In genomic region chr19:13951799-13952153, GRCh38 we compare ENCODE assay signal across 8 cellular contexts. TPM values are rescaled to one million over a fixed set of nuclear protein-coding genes. Genes with fewer than 3 reads are reported as not detected.
DNase-seq lines count a peak whose midpoint lies in the region; ATAC-seq and TF ChIP-seq lines count a peak whose summit lies in the region.

No MANE protein-coding gene starts in this region.

- no peaks in the 10 kb centered on the region for H3K9me3 ChIP-seq in AG04450 (ENCODE audit: control insufficient read depth, insufficient read depth, low read length)
- H3K9me3 ChIP-seq in mesenchymal stem cell (ENCODE audit: control insufficient read depth, low read length): no peaks in the 10 kb centered on the region

- TF ChIP-seq CTCF in AG04450 (IDR thresholded peaks at IDR 0.05; ENCODE audit: low read depth, low read length): no peak

- no peak overlapping the region for H3K18ac ChIP-seq in mesenchymal stem cell (ENCODE audit: low read depth in 1 of 2, low read length in 2 of 2)

- 17% methylated on average over 20 of the region's 20 CpGs for WGBS in mesenchymal stem cell

- H2BK120ac ChIP-seq in mesenchymal stem cell (ENCODE audit: low read depth, low read length): no peak overlapping the region

- H2AK5ac ChIP-seq in mesenchymal stem cell (ENCODE audit: low read length, severe bottlenecking): no peak overlapping the region

- no peak for TF ChIP-seq POLR2A in GM18505 (IDR thresholded peaks at IDR 0.05; ENCODE audit: borderline replicate concordance, extremely low read depth, insufficient read depth, insufficient read length)

- H3K27ac ChIP-seq in AG04450 (ENCODE audit: low read depth, low read length) (no peak overlapping the region), mesenchymal stem cell (ENCODE audit: low read length, poor library complexity, severe bottlenecking) (no peak overlapping the region)

- peak overlapping the region; percentile 90 for H3K27ac Mint-ChIP-seq in activated naive CD8-positive, alpha-beta T cell

- ATAC-seq in GM21619 (IDR thresholded peaks at IDR 0.05; ENCODE audit: unreplicated experiment) (peak; percentile 5), GM18505 (IDR thresholded peaks at IDR 0.05; ENCODE audit: unreplicated experiment) (no peak)

- H3K9ac ChIP-seq in mesenchymal stem cell (ENCODE audit: low read length): peak overlapping the region; percentile 58

- H3K79me1 ChIP-seq in mesenchymal stem cell (replicated peaks; ENCODE audit: low read length, poor library complexity, severe bottlenecking): peaks cover 24% of the 10 kb centered on the region

- POLR2A ChIA-PET in AG04450 (lab: Yijun Ruan, JAX): interaction anchor here (2.6 kb wide), 1 partner anchor 11 kb away, joined by 14 read pairs; no protein-coding TSS in a partner anchor

- H4K8ac ChIP-seq in mesenchymal stem cell (ENCODE audit: low read length): no peak overlapping the region

- no peak overlapping the region for H2BK5ac ChIP-seq in mesenchymal stem cell (ENCODE audit: low read depth, low read length, poor library complexity, severe bottlenecking)

- H3K27me3 Mint-ChIP-seq in activated naive CD8-positive, alpha-beta T cell: no peaks in the 10 kb centered on the region

- no peak overlapping the region for H3K4ac ChIP-seq in mesenchymal stem cell (ENCODE audit: low read depth in 1 of 2, low read length in 2 of 2)

- H3K4me1 ChIP-seq in mesenchymal stem cell (ENCODE audit: control insufficient read depth, insufficient read depth, low read depth, low read length): peaks cover 16% of the 10 kb centered on the region

- no peak overlapping the region for H3K23ac ChIP-seq in mesenchymal stem cell (ENCODE audit: low read length in 2 of 2)

- H3K27me3 ChIP-seq in AG04450 (ENCODE audit: control insufficient read depth, insufficient read depth, low read length): no peaks in the 10 kb centered on the region
- H3K27me3 ChIP-seq in mesenchymal stem cell (ENCODE audit: control insufficient read depth in 1 of 2, insufficient read depth in 1 of 2, low read length in 2 of 2): no peaks in the 10 kb centered on the region

- H2BK12ac ChIP-seq in mesenchymal stem cell (ENCODE audit: low read length in 2 of 2): no peak overlapping the region

- H3K36me3 Mint-ChIP-seq in activated naive CD8-positive, alpha-beta T cell: no peaks in the 10 kb centered on the region

- peaks cover 21 to 28% of the 10 kb centered on the region in 2 experiments for H3K36me3 ChIP-seq in mesenchymal stem cell (ENCODE audit: control insufficient read depth in 1 of 2, insufficient read depth in 2 of 2, low read depth in 1 of 2, low read length in 2 of 2)

- no peak overlapping the region for H4K91ac ChIP-seq in mesenchymal stem cell (ENCODE audit: low read length)

- peak overlapping the region; percentile 95 for H3K4me2 ChIP-seq in mesenchymal stem cell (ENCODE audit: low read length, poor library complexity, severe bottlenecking)

- no peak for DNase-seq in AG04450 (ENCODE audit: low read depth, low spot score)
- no peak for DNase-seq in mesenchymal stem cell
- no peak for DNase-seq in A172 (ENCODE audit: low spot score)
- no peak for DNase-seq in NCI-H1930 (lab: John Stamatoyannopoulos, UW)
- DNase-seq in kidney tubule cell (ENCODE audit: low spot score): no peak

- no peaks in the 10 kb centered on the region for H3K9me3 Mint-ChIP-seq in activated naive CD8-positive, alpha-beta T cell (ENCODE audit: low read depth)

- H3K4me3 ChIP-seq in AG04450 (ENCODE audit: low read depth, low read length) (peak overlapping the region; percentile 65), mesenchymal stem cell (ENCODE audit: insufficient read depth in 1 of 2, low read depth in 1 of 2, low read length in 2 of 2) (peak overlapping the region; percentile 50 to 83)

- CTCF ChIA-PET in AG04450 (lab: Charles Lee): interaction anchor here (0.8 kb wide), 2 partner anchors 71 to 183 kb away, joined by 3 to 7 read pairs; no protein-coding TSS in a partner anchor

- H3K4me3 Mint-ChIP-seq in activated naive CD8-positive, alpha-beta T cell: peak overlapping the region; percentile 92

- peaks cover 20% of the 10 kb centered on the region for H3K4me1 Mint-ChIP-seq in activated naive CD8-positive, alpha-beta T cell (ENCODE audit: low read depth)

- no peak overlapping the region for H2BK15ac ChIP-seq in mesenchymal stem cell (ENCODE audit: low read depth, poor library complexity, severe bottlenecking)

- H2AFZ ChIP-seq in mesenchymal stem cell (ENCODE audit: low read depth, low read length): peak overlapping the region; percentile 77

- H3K14ac ChIP-seq in mesenchymal stem cell (ENCODE audit: low read length in 2 of 2): no peak overlapping the region

RNA-seq across cellular contexts. Expression of gene DCAF15, which starts 0.5 kb away (rescaled TPM):
- polyA plus RNA-seq in AG04450 (2011; rRNA removed): 6.1 and 7.3 TPM in 2 replicates
- polyA minus RNA-seq in AG04450 (2011; rRNA and poly(A)+ RNA removed): 11.1 and 11.5 TPM in 2 replicates
- 14.8 TPM for polyA plus RNA-seq in mesenchymal stem cell (2013, experiment 1 of 2)
- polyA plus RNA-seq in mesenchymal stem cell (2013, experiment 2 of 2): 14.2 TPM
- 41.3 and 41.6 TPM in 2 replicates for total RNA-seq in A172 (2014; rRNA removed; shearing (Covaris generic))

RNA-seq across cellular contexts. Expression of gene PODNL1, which starts 13.6 kb away (rescaled TPM):
- polyA plus RNA-seq in AG04450 (2011; rRNA removed): 2.8 and 3.4 TPM in 2 replicates
- 1.3 and 1.4 TPM in 2 replicates for polyA minus RNA-seq in AG04450 (2011; rRNA and poly(A)+ RNA removed)
- polyA plus RNA-seq in mesenchymal stem cell (2013, experiment 1 of 2): 4.7 TPM
- 3.7 TPM for polyA plus RNA-seq in mesenchymal stem cell (2013, experiment 2 of 2)
- 1.1 and 2.7 TPM in 2 replicates for total RNA-seq in A172 (2014; rRNA removed; shearing (Covaris generic))

RNA-seq across cellular contexts. Expression of gene CC2D1A, which starts 45.8 kb away (rescaled TPM):
- polyA plus RNA-seq in AG04450 (2011; rRNA removed): 5.1 and 6.7 TPM in 2 replicates
- polyA minus RNA-seq in AG04450 (2011; rRNA and poly(A)+ RNA removed): 7.0 and 13.7 TPM in 2 replicates
- 15.2 TPM for polyA plus RNA-seq in mesenchymal stem cell (2013, experiment 1 of 2)
- 15.0 TPM for polyA plus RNA-seq in mesenchymal stem cell (2013, experiment 2 of 2)
- 29.7 and 30.8 TPM in 2 replicates for total RNA-seq in A172 (2014; rRNA removed; shearing (Covaris generic))

RNA-seq across cellular contexts. Expression of gene BRME1, which starts 45.9 kb away (rescaled TPM):
- 0.12 and 0.17 TPM in 2 replicates for polyA plus RNA-seq in AG04450 (2011; rRNA removed)
- 0.43 TPM in 1 of 2 replicates, not detected in the other for polyA minus RNA-seq in AG04450 (2011; rRNA and poly(A)+ RNA removed)
- 0.22 TPM for polyA plus RNA-seq in mesenchymal stem cell (2013, experiment 1 of 2)
- 0.22 TPM for polyA plus RNA-seq in mesenchymal stem cell (2013, experiment 2 of 2)
- total RNA-seq in A172 (2014; rRNA removed; shearing (Covaris generic)): 0.48 and 3.0 TPM in 2 replicates

RNA-seq across cellular contexts. Expression of gene RFX1, which starts 54.3 kb away (rescaled TPM):
- 0.38 and 0.63 TPM in 2 replicates for polyA plus RNA-seq in AG04450 (2011; rRNA removed)
- polyA minus RNA-seq in AG04450 (2011; rRNA and poly(A)+ RNA removed): 1.00 and 1.1 TPM in 2 replicates
- polyA plus RNA-seq in mesenchymal stem cell (2013, experiment 1 of 2): 6.8 TPM
- 6.4 TPM for polyA plus RNA-seq in mesenchymal stem cell (2013, experiment 2 of 2)
- total RNA-seq in A172 (2014; rRNA removed; shearing (Covaris generic)): 1.7 and 2.2 TPM in 2 replicates
